ENCODE assay signal across 15 cellular contexts in the genomic region with DNA sequence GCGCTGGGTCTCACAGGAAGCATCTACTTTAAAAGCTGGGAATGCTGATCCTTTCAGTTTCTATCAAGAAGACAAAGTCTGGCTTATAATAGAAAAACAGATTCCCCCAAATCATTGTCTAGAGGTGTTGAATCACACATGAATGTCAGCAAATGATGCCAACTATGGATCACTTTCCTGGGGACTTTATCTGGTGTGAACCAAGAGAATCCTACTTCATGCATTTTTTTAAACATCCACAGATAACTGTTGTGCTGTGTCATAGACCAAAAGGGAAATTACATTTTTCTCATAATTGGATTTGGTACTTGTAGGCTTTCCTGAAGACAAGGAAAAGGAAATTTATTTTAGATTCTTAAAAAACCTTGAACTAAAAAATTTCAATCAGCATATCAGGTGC.
DNase-seq lines count a peak whose midpoint lies in the region; ATAC-seq and TF ChIP-seq lines count a peak whose summit lies in the region.
"Had no signal": no experiment of that assay in that cellular context is flagged by ENCODE, and none has a peak within 500 bp of the region (broad histone marks: within the 10 kb centered on the region; RNA-seq: fewer than 3 reads in every experiment).

No MANE protein-coding gene starts in this region.

- H3K9ac ChIP-seq in fibroblast of lung (ENCODE audit: insufficient read depth, low read length) (no peak overlapping the region), rectal smooth muscle tissue (ENCODE audit: low read length) (no peak overlapping the region)

- H3K27me3 ChIP-seq in heart right ventricle, result no peaks in the 10 kb centered on the region
- H3K27me3 ChIP-seq in fibroblast of lung (ENCODE audit: control insufficient read depth, insufficient read depth, low read length), result no peaks in the 10 kb centered on the region
- H3K27me3 ChIP-seq in rectal smooth muscle tissue (ENCODE audit: control insufficient read depth, insufficient read depth, low read length), result no peaks in the 10 kb centered on the region
- H3K27me3 ChIP-seq in uterus, result no peaks in the 10 kb centered on the region
- H3K27me3 ChIP-seq: thyroid gland had no signal

- DNase-seq in heart right ventricle (no peak), cardiac septum (ENCODE audit: low spot score) (no peak), fibroblast of lung (ENCODE audit: low read depth in 2 of 2) (peak in 1 of 2 donors; percentile 31), uterus (no peak), GM19238 (ENCODE audit: insufficient read length, low spot score) (no peak)
- DNase-seq: activated CD4-positive, alpha-beta memory T cell treated with anti-CD3 and anti-CD28 coated beads, Interleukin-2, amount 10 ng/mL, durations not matched to agents 7 days and 5 days; activated naive CD8-positive, alpha-beta T cell treated with anti-CD3 and anti-CD28 coated beads, Interleukin-2, amount 50 U/mL, for 24 hours; CD4-positive, alpha-beta memory T cell; DMS79 treated with DMSO at 0.1 percent for 48 hours; NCI-H1436; NCI-H446 treated with DMSO at 0.1 percent for 48 hours; thyroid gland had no signal

- 52 to 60% methylated on average over 1 of the region's 1 CpG for WGBS in heart right ventricle, 2 donors

- no peaks in the 10 kb centered on the region for H3K36me3 ChIP-seq in heart right ventricle
- no peaks in the 10 kb centered on the region for H3K36me3 ChIP-seq in fibroblast of lung (ENCODE audit: control insufficient read depth, insufficient read depth, low read length)
- H3K36me3 ChIP-seq in rectal smooth muscle tissue (ENCODE audit: control insufficient read depth, insufficient read depth, low read length), result no peaks in the 10 kb centered on the region
- H3K36me3 ChIP-seq in uterus, result no peaks in the 10 kb centered on the region
- H3K36me3 ChIP-seq: thyroid gland had no signal

- peak overlapping the region; percentile 90 for H3K4me2 ChIP-seq in fibroblast of lung (ENCODE audit: extremely low read depth, insufficient read depth, low read length)

- no peaks in the 10 kb centered on the region for H3K9me3 ChIP-seq in heart right ventricle
- H3K9me3 ChIP-seq in fibroblast of lung (ENCODE audit: control insufficient read depth, insufficient read depth, low read depth, low read length), result no peaks in the 10 kb centered on the region
- no peaks in the 10 kb centered on the region for H3K9me3 ChIP-seq in uterus
- H3K9me3 ChIP-seq: thyroid gland had no signal

- H3K27ac ChIP-seq in heart right ventricle (peak overlapping the region; percentile 63 to 86 (median 71)), fibroblast of lung (ENCODE audit: insufficient read depth, low read length) (no peak overlapping the region), rectal smooth muscle tissue (ENCODE audit: low read depth, low read length) (peak overlapping the region; percentile 79), uterus (peak overlapping the region; percentile 80 to 81)
- H3K27ac ChIP-seq: thyroid gland had no signal

- H3K4me3 ChIP-seq in heart right ventricle (peak overlapping the region in 3 of 10 donors; percentile 28 to 33 (median 30)), fibroblast of lung (replicated peaks in 1 of 4; ENCODE audit: control extremely low read depth in 1 of 4, insufficient read depth in 1 of 4, low read depth in 3 of 4, low read length in 4 of 4) (peak overlapping the region in 1 of 4 experiments; percentile 4), rectal smooth muscle tissue (ENCODE audit: low read length) (no peak overlapping the region), uterus (no peak overlapping the region)
- H3K4me3 ChIP-seq: thyroid gland had no signal

- no peak overlapping the region for H2AFZ ChIP-seq in fibroblast of lung (ENCODE audit: low read length)

- ATAC-seq in heart right ventricle, result no peak
- ATAC-seq in GM18873 (IDR thresholded peaks at IDR 0.05; ENCODE audit: low FRiP score, unreplicated experiment), result no peak
- no peak for ATAC-seq in HG02763 (IDR thresholded peaks at IDR 0.05; ENCODE audit: unreplicated experiment)
- ATAC-seq: activated naive CD8-positive, alpha-beta T cell treated with anti-CD3 and anti-CD28 coated beads, Interleukin-2, amount 50 U/mL, for 24 hours had no signal

- intact Hi-C loops in heart right ventricle (cut with DNase I), result loop anchor here in 3 of 10 donors (10.0 kb wide), 3 partner anchors 127 to 267 kb away; partner anchors contain the start of genes CD47 (in 1 of the 3) and IFT57 (in 1 of the 3)
- intact Hi-C loops in cardiac septum (cut with DNase I), result loop anchor here (5.0 to 10.0 kb wide), 3 partner anchors 49 to 267 kb away; partner anchors contain the start of genes CD47 and IFT57
- intact Hi-C loops in uterus (cut with DNase I; ENCODE audit: low total_unique reads), result no loop called here

- H3K4me1 ChIP-seq in heart right ventricle (peaks cover 0 to 40% (median 24%) of the 10 kb centered on the region in 9 donors), fibroblast of lung (ENCODE audit: control insufficient read depth, extremely low read depth, insufficient read depth, low read length) (peaks cover 10% of the 10 kb centered on the region), rectal smooth muscle tissue (ENCODE audit: control insufficient read depth, insufficient read depth, low read length) (peaks cover 9% of the 10 kb centered on the region), uterus (peaks cover 0 to 8% of the 10 kb centered on the region in 2 donors)
- H3K4me1 ChIP-seq: thyroid gland had no signal

- TF ChIP-seq POLR2A in uterus (IDR thresholded peaks at IDR 0.05), result no peak

- H4K20me1 ChIP-seq in fibroblast of lung (ENCODE audit: control insufficient read depth, extremely low read depth, insufficient read depth, low read length), result no peaks in the 10 kb centered on the region

- no peak for TF ChIP-seq CTCF in heart right ventricle (IDR thresholded peaks at IDR 0.05)
- TF ChIP-seq CTCF in fibroblast of lung (conservative IDR thresholded peaks at IDR 0.05 in 1 of 2, IDR thresholded peaks at IDR 0.05 in 1 of 2; ENCODE audit: low read depth in 1 of 2, low read length in 2 of 2), result no peak
- TF ChIP-seq CTCF in uterus (IDR thresholded peaks at IDR 0.05), result no peak

- no peaks in the 10 kb centered on the region for H3K79me2 ChIP-seq in fibroblast of lung (ENCODE audit: control insufficient read depth, insufficient read depth, low read length)
